22 cellular contexts compared by ENCODE assay signal in the genomic region with DNA sequence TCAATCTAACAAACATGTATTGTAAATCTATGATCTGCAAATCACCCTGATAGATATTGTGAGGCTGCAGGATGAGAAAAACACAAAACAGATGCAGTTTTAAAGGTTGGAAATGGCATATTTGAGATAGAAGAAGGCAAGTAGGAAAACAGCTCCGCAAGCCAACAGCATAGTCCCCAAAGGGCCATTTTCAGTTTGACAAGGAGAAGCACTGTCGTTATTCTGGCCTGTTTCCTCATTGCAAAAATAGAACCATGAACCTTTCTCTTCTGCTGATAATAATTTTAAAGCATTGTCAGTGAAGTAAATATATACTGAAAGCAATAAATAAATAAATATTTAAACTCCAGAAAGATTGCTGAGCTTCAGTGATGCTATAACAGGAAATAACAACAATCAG.
"Had no signal": no experiment of that assay in that cellular context is flagged by ENCODE, and none has a peak within 500 bp of the region (broad histone marks: within the 10 kb centered on the region; RNA-seq: fewer than 3 reads in every experiment).

No MANE protein-coding gene starts in this region.

- H3K27ac Mint-ChIP-seq: naive B cell; natural killer cell treated with Interleukin-12 subunit alpha and Interleukin-12 subunit beta and Interleukin-15 and Interleukin-18, amount 100 ng/mL, for 72 hours; progenitor cell of endocrine pancreas; stimulated activated naive CD8-positive, alpha-beta T cell treated with anti-CD3 and anti-CD28 coated beads, Interleukin-15, amount 100 ng/mL, for 72 hours had no signal

- H3K4me1 Mint-ChIP-seq: central memory CD8-positive, alpha-beta T cell; naive B cell; neural crest cell; stimulated activated naive CD8-positive, alpha-beta T cell treated with anti-CD3 and anti-CD28 coated beads, Interleukin-15, amount 100 ng/mL, for 72 hours had no signal

- DNase-seq: colonic mucosa; dermis blood vessel endothelial cell; effector memory CD4-positive, alpha-beta T cell; left lung; lower lobe of right lung; mucosa of descending colon; naive B cell; spleen; stimulated activated CD4-positive, alpha-beta T cell treated with anti-CD3 and anti-CD28 coated beads, Interleukin-15, amount 100 ng/mL, for 24 hours; stimulated activated CD4-positive, alpha-beta T cell treated with anti-CD3 and anti-CD28 coated beads, Interleukin-2, amount 100 ng/mL, for 48 hours; stimulated activated naive CD4-positive, alpha-beta T cell; stimulated activated naive CD8-positive, alpha-beta T cell treated with anti-CD3 and anti-CD28 coated beads, Interleukin-15, amount 100 ng/mL, for 72 hours; tibial artery; upper lobe of left lung had no signal

- H2AFZ ChIP-seq: parathyroid adenoma had no signal

- ATAC-seq: left lung; lower lobe of right lung; mucosa of descending colon; natural killer cell treated with Interleukin-12 subunit alpha and Interleukin-12 subunit beta and Interleukin-15 and Interleukin-18, amount 100 ng/mL, for 72 hours; stimulated activated naive CD8-positive, alpha-beta T cell treated with anti-CD3 and anti-CD28 coated beads, Interleukin-15, amount 100 ng/mL, for 72 hours had no signal

- H3K27me3 Mint-ChIP-seq: central memory CD8-positive, alpha-beta T cell; naive B cell; natural killer cell treated with Interleukin-12 subunit alpha and Interleukin-12 subunit beta and Interleukin-15 and Interleukin-18, amount 100 ng/mL, for 72 hours; progenitor cell of endocrine pancreas; stimulated activated naive CD8-positive, alpha-beta T cell treated with anti-CD3 and anti-CD28 coated beads, Interleukin-15, amount 100 ng/mL, for 72 hours had no signal

- H3K9me3 ChIP-seq: colonic mucosa, mucosa of descending colon, neutrophil, tibial artery had no signal

- H3K36me3 ChIP-seq: cardiac muscle cell, colonic mucosa, lower lobe of right lung, neutrophil, upper lobe of left lung had no signal

- H3K4me3 Mint-ChIP-seq: central memory CD8-positive, alpha-beta T cell; naive B cell; natural killer cell treated with Interleukin-12 subunit alpha and Interleukin-12 subunit beta and Interleukin-15 and Interleukin-18, amount 100 ng/mL, for 72 hours; neural crest cell; stimulated activated naive CD8-positive, alpha-beta T cell treated with anti-CD3 and anti-CD28 coated beads, Interleukin-15, amount 100 ng/mL, for 72 hours had no signal

- H3K4me3 ChIP-seq: cardiac muscle cell, colonic mucosa, left lung, lower lobe of right lung, mucosa of descending colon, skin epidermis, spleen, tibial artery, upper lobe of left lung had no signal

- H3K27ac ChIP-seq: cardiac muscle cell, colonic mucosa, left lung, lower lobe of right lung, neutrophil, parathyroid adenoma, spleen, upper lobe of left lung had no signal

- H3K27me3 ChIP-seq: cardiac muscle cell, colonic mucosa, left lung, neutrophil, spleen, tibial artery, upper lobe of left lung had no signal

- H3K9ac ChIP-seq: parathyroid adenoma had no signal

- H3K4me1 ChIP-seq: colonic mucosa, lower lobe of right lung, parathyroid adenoma, upper lobe of left lung had no signal
